23 cellular contexts compared by ENCODE assay signal in the genomic region with DNA sequence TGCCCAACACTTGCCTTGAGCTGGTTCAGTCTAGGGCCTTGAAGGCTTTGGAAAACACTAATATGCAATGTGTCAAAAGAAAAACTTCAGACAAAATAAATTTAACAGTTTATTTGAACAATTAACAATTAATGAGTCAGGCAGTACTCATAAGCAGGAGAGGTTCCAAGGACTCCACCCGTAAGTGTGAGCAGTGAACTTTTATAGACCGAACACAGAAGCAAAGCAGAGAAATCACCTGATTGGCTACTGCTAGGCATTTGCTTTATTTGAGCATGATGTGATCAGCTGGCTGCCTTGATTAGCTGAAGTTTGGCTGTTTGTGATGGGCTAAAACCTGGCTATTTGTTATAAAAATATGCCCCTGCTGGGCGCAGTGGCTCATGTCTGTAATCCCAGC. TPM values are rescaled to one million over a fixed set of nuclear protein-coding genes. Genes with fewer than 3 reads are reported as not detected.
DNase-seq lines count a peak whose midpoint lies in the region; ATAC-seq, FAIRE-seq and TF ChIP-seq lines count a peak whose summit lies in the region.
"Had no signal": no experiment of that assay in that cellular context is flagged by ENCODE, and none has a peak within 500 bp of the region (broad histone marks: within the 10 kb centered on the region; RNA-seq: fewer than 3 reads in every experiment).

No MANE protein-coding gene starts in this region.

- WGBS in small intestine, 3 donors, result 36 to 55% (median 44%) methylated on average over 3 of the region's 3 CpGs

- H3K36me3 Mint-ChIP-seq in astrocyte (ENCODE audit: low read depth, unreplicated experiment), result no peaks in the 10 kb centered on the region
- no peaks in the 10 kb centered on the region for H3K36me3 Mint-ChIP-seq in osteocyte (ENCODE audit: unreplicated experiment)
- H3K36me3 Mint-ChIP-seq: mesothelial cell of epicardium, neural progenitor cell had no signal

- peak; percentile 27 for DNase-seq in HCT116 (ENCODE audit: low read depth, low spot score)
- peak; percentile 60 for DNase-seq in astrocyte (ENCODE audit: low read depth)
- DNase-seq in fibroblast of the aortic adventitia (ENCODE audit: low read depth), result peak; percentile 74
- DNase-seq in small intestine, result peak; percentile 66
- DNase-seq in caudate nucleus (lab: John Stamatoyannopoulos, UW), result no peak
- no peak for DNase-seq in NOMO-1 treated with DMSO at 0.1 percent for 48 hours (lab: John Stamatoyannopoulos, UW; ENCODE audit: unreplicated experiment)
- DNase-seq in osteocyte (ENCODE audit: extremely low spot score, unreplicated experiment), result no peak
- DNase-seq: activated CD4-positive, CD25-positive, alpha-beta regulatory T cell; activated gamma-delta T cell; anterior cingulate cortex; DND-41; dorsolateral prefrontal cortex; immature natural killer cell; NCI-H2029 treated with DMSO at 0.1 percent for 48 hours; NCI-H748 treated with DMSO at 0.1 percent for 48 hours; right lobe of liver; RPMI8226; stimulated activated CD4-positive, alpha-beta T cell treated with anti-CD3 and anti-CD28 coated beads, Interleukin-4, amount 100 ng/mL, for 4 hours; tibial artery had no signal

- TF ChIP-seq CTCF in HCT116 (IDR thresholded peaks at IDR 0.05 in 2 of 3, conservative IDR thresholded peaks at IDR 0.05 in 1 of 3; ENCODE audit: borderline replicate concordance in 1 of 3, insufficient read depth in 1 of 3, low read depth in 2 of 3, low read length in 2 of 3), result no peak
- TF ChIP-seq CTCF in astrocyte (IDR thresholded peaks at IDR 0.05; ENCODE audit: insufficient read depth, low read depth, low read length), result no peak
- TF ChIP-seq CTCF in fibroblast of the aortic adventitia (IDR thresholded peaks at IDR 0.05; ENCODE audit: insufficient read depth, low read length), result no peak
- TF ChIP-seq CTCF in osteocyte (IDR thresholded peaks at IDR 0.05), result no peak

- H3K27ac ChIP-seq in HCT116 (ENCODE audit: low read depth, low read length), result no peak overlapping the region
- H3K27ac ChIP-seq in astrocyte (ENCODE audit: low read depth, low read length), result no peak overlapping the region
- H3K27ac ChIP-seq in small intestine (ENCODE audit: low read depth in 1 of 2, low read length in 1 of 2), result no peak overlapping the region
- H3K27ac ChIP-seq in caudate nucleus (ENCODE audit: low read depth, low read length), result no peak overlapping the region
- H3K27ac ChIP-seq: dorsolateral prefrontal cortex, neural progenitor cell, right lobe of liver, tibial artery had no signal

- H3K27ac Mint-ChIP-seq in astrocyte (ENCODE audit: unreplicated experiment), result no peak overlapping the region
- no peak overlapping the region for H3K27ac Mint-ChIP-seq in osteocyte (ENCODE audit: unreplicated experiment)
- H3K27ac Mint-ChIP-seq: immature natural killer cell; mesothelial cell of epicardium; neural progenitor cell; T-helper 1 cell treated with Interleukin-12 subunit alpha and Interleukin-12 subunit beta and Interleukin-4 antibody, amounts not matched to agents 30 μg/mL and 1 μg/mL, for 36 hours had no signal

- FAIRE-seq in astrocyte (lab: Jason Lieb, UNC) (no peak), small intestine (lab: Jason Lieb, UNC) (no peak)

- peak overlapping the region; percentile 6 for H3K4me2 ChIP-seq in HCT116 (ENCODE audit: low read length)
- no peak overlapping the region for H3K4me2 ChIP-seq in astrocyte (ENCODE audit: low read length)
- H3K4me2 ChIP-seq: neural progenitor cell had no signal

- H2AFZ ChIP-seq in HCT116 (ENCODE audit: low read depth, low read length, poor library complexity, severe bottlenecking) (peak overlapping the region; percentile 8), astrocyte (ENCODE audit: low read depth, low read length) (no peak overlapping the region)
- H2AFZ ChIP-seq: neural progenitor cell had no signal

- H3K27me3 ChIP-seq in HCT116 (ENCODE audit: insufficient read depth, low read length) (no peaks in the 10 kb centered on the region), astrocyte (ENCODE audit: insufficient read depth, low read length) (no peaks in the 10 kb centered on the region), small intestine (ENCODE audit: control insufficient read depth in 2 of 2, insufficient read depth in 2 of 2, low read length in 2 of 2) (no peaks in the 10 kb centered on the region)
- H3K27me3 ChIP-seq: dorsolateral prefrontal cortex, neural progenitor cell, right lobe of liver, tibial artery had no signal

- no peak for TF ChIP-seq POLR2A in HCT116 (IDR thresholded peaks at IDR 0.05; ENCODE audit: borderline replicate concordance, extremely low read depth, insufficient read depth, insufficient read length)

- H3K36me3 ChIP-seq in HCT116 (ENCODE audit: control insufficient read depth in 1 of 2, insufficient read depth in 2 of 2, low read length in 2 of 2) (no peaks in the 10 kb centered on the region), astrocyte (ENCODE audit: insufficient read depth, low read length) (no peaks in the 10 kb centered on the region), small intestine (ENCODE audit: control insufficient read depth in 2 of 2, insufficient read depth in 2 of 2, low read length in 2 of 2) (no peaks in the 10 kb centered on the region)
- H3K36me3 ChIP-seq: neural progenitor cell, right lobe of liver, tibial artery had no signal

- TF ChIP-seq RAD21 in HCT116 (IDR thresholded peaks at IDR 0.05; ENCODE audit: low read depth), result no peak

- peaks cover 3 to 18% of the 10 kb centered on the region in 2 experiments; a peak in 2 of 4 replicates for H3K4me1 ChIP-seq in HCT116 (ENCODE audit: control insufficient read depth in 1 of 2, insufficient read depth in 2 of 2, low read length in 2 of 2)
- H3K4me1 ChIP-seq in astrocyte (ENCODE audit: insufficient read depth, low read length), result peaks cover 4% of the 10 kb centered on the region
- H3K4me1 ChIP-seq in small intestine (ENCODE audit: control insufficient read depth in 2 of 2, insufficient read depth in 1 of 2, low read depth in 1 of 2, low read length in 1 of 2), result no peaks in the 10 kb centered on the region
- H3K4me1 ChIP-seq: neural progenitor cell, right lobe of liver had no signal

- H3K79me2 ChIP-seq in HCT116 (ENCODE audit: insufficient read depth, low read length), result no peaks in the 10 kb centered on the region
- no peaks in the 10 kb centered on the region for H3K79me2 ChIP-seq in astrocyte (ENCODE audit: insufficient read depth, low read length)

- H4K20me1 ChIP-seq in HCT116 (ENCODE audit: insufficient read depth) (no peaks in the 10 kb centered on the region), astrocyte (ENCODE audit: insufficient read depth, low read length) (no peaks in the 10 kb centered on the region)

- peaks cover 2% of the 10 kb centered on the region for H3K9me3 Mint-ChIP-seq in astrocyte (ENCODE audit: unreplicated experiment)
- peaks cover 4% of the 10 kb centered on the region for H3K9me3 Mint-ChIP-seq in osteocyte (ENCODE audit: unreplicated experiment)
- H3K9me3 Mint-ChIP-seq: immature natural killer cell; neural progenitor cell; T-helper 1 cell treated with Interleukin-12 subunit alpha and Interleukin-12 subunit beta and Interleukin-4 antibody, amounts not matched to agents 30 μg/mL and 1 μg/mL, for 36 hours had no signal

- H3K9ac ChIP-seq in HCT116 (ENCODE audit: low read length) (no peak overlapping the region), astrocyte (ENCODE audit: low read length) (no peak overlapping the region)
- H3K9ac ChIP-seq: neural progenitor cell had no signal

- ATAC-seq in HCT116 (peak; percentile 32; the same call in 1 of the 2 replicates), GM21723 (IDR thresholded peaks at IDR 0.05; ENCODE audit: unreplicated experiment) (no peak)

- H3K4me1 Mint-ChIP-seq in astrocyte (ENCODE audit: low read depth, unreplicated experiment) (no peaks in the 10 kb centered on the region), osteocyte (ENCODE audit: unreplicated experiment) (peaks cover 12% of the 10 kb centered on the region)
- H3K4me1 Mint-ChIP-seq: mesothelial cell of epicardium, neural progenitor cell had no signal

- H3K9me2 ChIP-seq in HCT116 (ENCODE audit: insufficient read depth), result no peaks in the 10 kb centered on the region

- POLR2A ChIA-PET in HCT116 (lab: Charles Lee), result no interaction called here

- RAD21 ChIA-PET in HCT116 (lab: Charles Lee; ENCODE audit: low non-redundant PET in 1 of 2, low total read pairs in 2 of 2, uncharacterized antibody in 2 of 2, unreplicated experiment in 2 of 2), result no interaction called here

- H3K9me3 ChIP-seq in HCT116 (ENCODE audit: control insufficient read depth in 1 of 2, insufficient read depth in 1 of 2, low read depth in 1 of 2, low read length in 2 of 2), result no peaks in the 10 kb centered on the region
- H3K9me3 ChIP-seq in astrocyte (ENCODE audit: insufficient read depth, low read depth, low read length), result no peaks in the 10 kb centered on the region
- no peaks in the 10 kb centered on the region for H3K9me3 ChIP-seq in small intestine (ENCODE audit: control insufficient read depth, low read depth)
- H3K9me3 ChIP-seq: right lobe of liver, tibial artery had no signal

- CTCF ChIA-PET in HCT116 (lab: Charles Lee), result interaction anchor here (0.6 to 1.2 kb wide), 3 partner anchors 12 to 188 kb away, joined by 3 to 4 read pairs (median 3); no protein-coding TSS in a partner anchor

- H3K27me3 Mint-ChIP-seq in astrocyte (ENCODE audit: low read depth, unreplicated experiment), result peaks cover 5% of the 10 kb centered on the region
- no peaks in the 10 kb centered on the region for H3K27me3 Mint-ChIP-seq in osteocyte (ENCODE audit: unreplicated experiment)

- H3K4me3 ChIP-seq in HCT116 (replicated peaks in 1 of 2; ENCODE audit: low read depth in 1 of 2, low read length in 2 of 2) (no peak overlapping the region), astrocyte (ENCODE audit: insufficient read depth, low read depth, low read length) (no peak overlapping the region), fibroblast of the aortic adventitia (ENCODE audit: low read depth, low read length) (no peak overlapping the region), small intestine (ENCODE audit: low read depth in 1 of 2, low read length in 2 of 2) (no peak overlapping the region)
- H3K4me3 ChIP-seq: dorsolateral prefrontal cortex, neural progenitor cell, right lobe of liver, tibial artery had no signal

- BruUV-seq in HCT116 (replicated peaks; lab: Mats Ljungman, UMichigan), result no TSS peak

- H3K4me3 Mint-ChIP-seq in astrocyte (ENCODE audit: unreplicated experiment), result no peak overlapping the region
- H3K4me3 Mint-ChIP-seq in osteocyte (ENCODE audit: unreplicated experiment), result no peak overlapping the region
- H3K4me3 Mint-ChIP-seq: immature natural killer cell; mesothelial cell of epicardium; neural progenitor cell; T-helper 1 cell treated with Interleukin-12 subunit alpha and Interleukin-12 subunit beta and Interleukin-4 antibody, amounts not matched to agents 30 μg/mL and 1 μg/mL, for 36 hours had no signal

- intact Hi-C loops in HCT116 (cut with micrococcal nuclease), result loop anchor here (10.0 kb wide), 1 partner anchor 596 kb away; no protein-coding TSS in a partner anchor

RNA-seq across cellular contexts. Expression of a gene that starts 49.5 kb away (rescaled TPM):
- total RNA-seq in HCT116 (2021; ENCODE audit: unreplicated experiment), result 44.0 TPM
- polyA plus RNA-seq in HCT116 (2012), result 38.6 and 44.2 TPM in 2 replicates
- 1.9 and 2.4 TPM in 2 replicates for total RNA-seq in astrocyte
- total RNA-seq in fibroblast of the aortic adventitia (ENCODE audit: low replicate concordance), result 12.4 and 21.3 TPM in 2 replicates
- polyA plus RNA-seq in small intestine, result 100 to 1,000 TPM in 1 of 3 donors, 10 to 100 TPM in 2; 12.6 to 113 (median 43.0) TPM
- total RNA-seq in osteocyte, result 15.2 and 16.3 TPM in 2 replicates

RNA-seq across cellular contexts. Expression of a gene that starts 52.0 kb away (rescaled TPM):
- 57.8 TPM for total RNA-seq in HCT116 (2021; ENCODE audit: unreplicated experiment)
- polyA plus RNA-seq in HCT116 (2012), result 22.7 and 29.4 TPM in 2 replicates
- 36.7 and 37.0 TPM in 2 replicates for total RNA-seq in astrocyte
- 13.7 and 48.4 TPM in 2 replicates for total RNA-seq in fibroblast of the aortic adventitia (ENCODE audit: low replicate concordance)
- 10 to 100 TPM; 22.4 to 29.5 (median 26.2) TPM for polyA plus RNA-seq in small intestine
- total RNA-seq in osteocyte, result 31.4 and 36.8 TPM in 2 replicates

Comparison
In these comparisons a context has a peak if more than half of its experiments do, and no peak if none do; other contexts are left out.
1. DNase-seq: peak in HCT116 (single experiment), astrocyte (single experiment), fibroblast of the aortic adventitia (single experiment) and small intestine (single experiment); none in caudate nucleus (0 of 61), NOMO-1 treated with DMSO at 0.1 percent for 48 hours (single experiment) and osteocyte (single experiment).